In genomic region chr19:35125270-35125717, GRCh38 we compare ENCODE assay signal across 14 cellular contexts. TPM values are rescaled to one million over a fixed set of nuclear protein-coding genes. Genes with fewer than 3 reads are reported as not detected.
DNase-seq lines count a peak whose midpoint lies in the region; ATAC-seq and TF ChIP-seq lines count a peak whose summit lies in the region.
"Had no signal": no experiment of that assay in that cellular context is flagged by ENCODE, and none has a peak within 500 bp of the region (broad histone marks: within the 10 kb centered on the region; RNA-seq: fewer than 3 reads in every experiment).

No MANE protein-coding gene starts in this region.

- CTCF ChIA-PET in activated naive CD4-positive, alpha-beta T cell treated with anti-CD3 and anti-CD28 coated beads, Interleukin-2, amount 10 ng/mL, durations not matched to agents 7 days and 5 days (lab: Charles Lee): interaction anchor here (1.2 to 2.0 kb wide), 5 partner anchors 9 to 58 kb away, joined by 4 to 11 read pairs (median 6); partner anchors contain the start of gene LGI4

- no peak for DNase-seq in activated naive CD4-positive, alpha-beta T cell treated with anti-CD3 and anti-CD28 coated beads, Interleukin-2, amount 10 ng/mL, durations not matched to agents 7 days and 5 days
- no peak for DNase-seq in activated naive CD4-positive, alpha-beta T cell treated with anti-CD3 and anti-CD28 coated beads, Interleukin-2, amount 50 U/mL, for 72 hours (ENCODE audit: low spot score in 2 of 2)
- DNase-seq in adipocyte (ENCODE audit: low read depth): no peak
- DNase-seq in thyroid gland: no peak
- no peak for DNase-seq in NCI-H2196 (lab: John Stamatoyannopoulos, UW; ENCODE audit: unreplicated experiment)
- DNase-seq in DMS 273 (lab: John Stamatoyannopoulos, UW; ENCODE audit: unreplicated experiment): no peak
- DNase-seq: activated CD8-positive, alpha-beta T cell treated with anti-CD3 and anti-CD28 coated beads, Interleukin-2, amount 10 ng/mL, durations not matched to agents 7 days and 5 days; activated gamma-delta T cell; central memory CD4-positive, alpha-beta T cell; NCI-H1092 had no signal

- H3K9ac ChIP-seq in adipocyte (ENCODE audit: low read length) (peak overlapping the region; percentile 98), mucosa of stomach (ENCODE audit: low read length) (peak overlapping the region; percentile 57)

- H3K9me3 ChIP-seq in adipocyte (ENCODE audit: control insufficient read depth, low read length) (no peaks in the 10 kb centered on the region), mucosa of stomach (ENCODE audit: control insufficient read depth, low read length) (no peaks in the 10 kb centered on the region), thyroid gland (no peaks in the 10 kb centered on the region)

- H3K27me3 ChIP-seq in adipocyte (replicated peaks; ENCODE audit: control insufficient read depth, insufficient read depth, low read length) (no peaks in the 10 kb centered on the region), mucosa of stomach (ENCODE audit: control insufficient read depth, insufficient read depth, low read length) (no peaks in the 10 kb centered on the region), thyroid gland (no peaks in the 10 kb centered on the region)

- intact Hi-C loops in thyroid gland (cut with DNase I): no loop called here

- H3K4me3 Mint-ChIP-seq in activated naive CD4-positive, alpha-beta T cell treated with anti-CD3 and anti-CD28 coated beads, Interleukin-2, amount 10 ng/mL, durations not matched to agents 7 days and 5 days: no peak overlapping the region

- no peak overlapping the region for H3K4me3 ChIP-seq in adipocyte (ENCODE audit: low read length)
- no peak overlapping the region for H3K4me3 ChIP-seq in mucosa of stomach (ENCODE audit: low read length)
- H3K4me3 ChIP-seq in thyroid gland (replicated peaks in 1 of 3): no peak overlapping the region

- no peak for TF ChIP-seq CTCF in thyroid gland (IDR thresholded peaks at IDR 0.05)

- no peaks in the 10 kb centered on the region for H3K36me3 Mint-ChIP-seq in activated naive CD4-positive, alpha-beta T cell treated with anti-CD3 and anti-CD28 coated beads, Interleukin-2, amount 10 ng/mL, durations not matched to agents 7 days and 5 days
- no peaks in the 10 kb centered on the region for H3K36me3 Mint-ChIP-seq in activated naive CD4-positive, alpha-beta T cell treated with anti-CD3 and anti-CD28 coated beads, Interleukin-2, amount 50 U/mL, for 72 hours

- H3K4me1 ChIP-seq in adipocyte (ENCODE audit: control insufficient read depth, insufficient read depth, low read length) (peaks cover 62% of the 10 kb centered on the region), mucosa of stomach (ENCODE audit: control insufficient read depth, insufficient read depth, low read length) (peaks cover 55% of the 10 kb centered on the region), thyroid gland (peaks cover 0 to 16% of the 10 kb centered on the region in 2 donors)

- ATAC-seq in activated naive CD4-positive, alpha-beta T cell treated with anti-CD3 and anti-CD28 coated beads, Interleukin-2, amount 50 U/mL, for 72 hours: no peak
- ATAC-seq in GM21360 (IDR thresholded peaks at IDR 0.05; ENCODE audit: unreplicated experiment): no peak

- TF ChIP-seq POLR2A in thyroid gland (IDR thresholded peaks at IDR 0.05): no peak

- H3K4me1 Mint-ChIP-seq in activated naive CD4-positive, alpha-beta T cell treated with anti-CD3 and anti-CD28 coated beads, Interleukin-2, amount 10 ng/mL, durations not matched to agents 7 days and 5 days: peaks cover 16% of the 10 kb centered on the region

- H3K36me3 ChIP-seq in adipocyte (ENCODE audit: control insufficient read depth, insufficient read depth, low read length, severe bottlenecking) (no peaks in the 10 kb centered on the region), mucosa of stomach (ENCODE audit: control insufficient read depth, insufficient read depth, low read length) (peaks cover 6% of the 10 kb centered on the region), thyroid gland (no peaks in the 10 kb centered on the region)

- peak overlapping the region in 2 of 3 donors; percentile 61 to 74 for H3K27ac ChIP-seq in thyroid gland

- H3K27me3 Mint-ChIP-seq in activated naive CD4-positive, alpha-beta T cell treated with anti-CD3 and anti-CD28 coated beads, Interleukin-2, amount 10 ng/mL, durations not matched to agents 7 days and 5 days: peaks cover 49% of the 10 kb centered on the region

- WGBS in thyroid gland, 2 donors: 95% methylated on average over 16 to 19 of the region's 19 CpGs

- peak overlapping the region; percentile 33 for H3K27ac Mint-ChIP-seq in activated naive CD4-positive, alpha-beta T cell treated with anti-CD3 and anti-CD28 coated beads, Interleukin-2, amount 10 ng/mL, durations not matched to agents 7 days and 5 days
- no peak overlapping the region for H3K27ac Mint-ChIP-seq in activated naive CD4-positive, alpha-beta T cell treated with anti-CD3 and anti-CD28 coated beads, Interleukin-2, amount 50 U/mL, for 72 hours

- no peaks in the 10 kb centered on the region for H3K9me3 Mint-ChIP-seq in activated naive CD4-positive, alpha-beta T cell treated with anti-CD3 and anti-CD28 coated beads, Interleukin-2, amount 10 ng/mL, durations not matched to agents 7 days and 5 days
- no peaks in the 10 kb centered on the region for H3K9me3 Mint-ChIP-seq in activated naive CD4-positive, alpha-beta T cell treated with anti-CD3 and anti-CD28 coated beads, Interleukin-2, amount 50 U/mL, for 72 hours

RNA-seq across cellular contexts. Expression of gene LGI4, which starts 9.6 kb away (rescaled TPM):
- total RNA-seq in activated naive CD4-positive, alpha-beta T cell treated with anti-CD3 and anti-CD28 coated beads, Interleukin-2, amount 50 U/mL, for 72 hours: 1 to 10 TPM; 1.5 to 2.7 TPM
- total RNA-seq in thyroid gland: 10 to 100 TPM in 1 of 4 donors, 1 to 10 TPM in 3; 3.2 to 10.9 (median 6.9) TPM
- total RNA-seq: A673 had no signal

RNA-seq across cellular contexts. Expression of gene FXYD3, which starts 9.7 kb away (rescaled TPM):
- not detected for total RNA-seq in activated naive CD4-positive, alpha-beta T cell treated with anti-CD3 and anti-CD28 coated beads, Interleukin-2, amount 50 U/mL, for 72 hours
- 1 to 10 TPM in 1 of 4 donors, not detected in 3; 1.1 TPM for total RNA-seq in thyroid gland
- total RNA-seq: A673; activated CD8-positive, alpha-beta T cell treated with anti-CD3 and anti-CD28 coated beads, Interleukin-2, amount 10 ng/mL, durations not matched to agents 7 days and 5 days had no signal

RNA-seq across cellular contexts. Expression of gene FXYD1, which starts 13.3 kb away (rescaled TPM):
- 1 to 10 TPM; 1.4 to 2.1 TPM for total RNA-seq in activated naive CD4-positive, alpha-beta T cell treated with anti-CD3 and anti-CD28 coated beads, Interleukin-2, amount 50 U/mL, for 72 hours
- 10 to 100 TPM in 2 of 4 donors, 1 to 10 TPM in 2; 1.1 to 26.3 (median 8.8) TPM for total RNA-seq in thyroid gland
- total RNA-seq: A673 had no signal

RNA-seq across cellular contexts. Expression of gene FXYD7, which starts 17.8 kb away (rescaled TPM):
- 1 to 10 TPM in 1 of 2 donors, under 1 TPM in 1; 0.82 to 1.8 TPM for total RNA-seq in activated naive CD4-positive, alpha-beta T cell treated with anti-CD3 and anti-CD28 coated beads, Interleukin-2, amount 50 U/mL, for 72 hours
- total RNA-seq in thyroid gland: 1 to 10 TPM in 1 of 4 donors, not detected in 3; 1.6 TPM
- total RNA-seq: mucosa of gallbladder had no signal

RNA-seq across cellular contexts. Expression of gene FXYD5, which starts 29.2 kb away (rescaled TPM):
- 100 to 1,000 TPM; 279 to 283 TPM for total RNA-seq in activated naive CD4-positive, alpha-beta T cell treated with anti-CD3 and anti-CD28 coated beads, Interleukin-2, amount 50 U/mL, for 72 hours
- 10 to 100 TPM in 3 of 4 donors, 1 to 10 TPM in 1; 9.3 to 52.4 (median 19.6) TPM for total RNA-seq in thyroid gland
